15 cellular contexts compared by ENCODE assay signal in genomic region chr7:28107960-28108359, GRCh38.
DNase-seq lines count a peak whose midpoint lies in the region; ATAC-seq, FAIRE-seq and TF ChIP-seq lines count a peak whose summit lies in the region.
"Had no signal": no experiment of that assay in that cellular context is flagged by ENCODE, and none has a peak within 500 bp of the region (broad histone marks: within the 10 kb centered on the region; RNA-seq: fewer than 3 reads in every experiment).

No MANE protein-coding gene starts in this region.

- H3K4me1 Mint-ChIP-seq in activated T-helper 17 cell treated with anti-CD3 and anti-CD28 coated beads, Interleukin-2, amount 50 U/mL, for 72 hours: peaks cover 13% of the 10 kb centered on the region
- H3K4me1 Mint-ChIP-seq: neural crest cell had no signal

- H3K4me2 ChIP-seq in A549: peak overlapping the region; percentile 35; the same call in 2 of the 3 replicates

- no peaks in the 10 kb centered on the region for H3K9me3 Mint-ChIP-seq in activated T-helper 17 cell treated with anti-CD3 and anti-CD28 coated beads, Interleukin-2, amount 50 U/mL, for 72 hours
- H3K9me3 Mint-ChIP-seq: activated naive CD4-positive, alpha-beta T cell treated with anti-CD3 and anti-CD28 coated beads, Interleukin-2, amount 50 U/mL, for 24 hours; neural crest cell had no signal

- WGBS in A549 (ENCODE audit: missing lambda C conversion rate): 51% methylated on average over 3 of the region's 3 CpGs

- POLR2A ChIA-PET in A549 (lab: Yijun Ruan, JAX): no interaction called here

- no peak for TF ChIP-seq EP300 in A549 (IDR thresholded peaks at IDR 0.05)

- peak in 1 of 2 experiments; percentile 47; a peak in 2 of 6 replicates for ATAC-seq in A549
- no peak for ATAC-seq in stimulated activated naive CD8-positive, alpha-beta T cell treated with anti-CD3 and anti-CD28 coated beads, Interleukin-15, Interleukin-2, amounts not matched to agents 100 U/mL and 50 U/mL, for 24 hours
- ATAC-seq in activated T-helper 17 cell treated with anti-CD3 and anti-CD28 coated beads, Interleukin-2, amount 50 U/mL, for 72 hours (replicated peaks): no peak
- ATAC-seq: lower lobe of right lung had no signal

- no peaks in the 10 kb centered on the region for H3K36me3 ChIP-seq in bronchial epithelial cell (ENCODE audit: control insufficient read depth, insufficient read depth, low read length)
- H3K36me3 ChIP-seq: lower lobe of right lung, stomach had no signal

- H3K9me3 ChIP-seq in A549: no peaks in the 10 kb centered on the region
- H3K9me3 ChIP-seq: lower lobe of right lung, stomach had no signal

- TF ChIP-seq RAD21 in A549 (conservative IDR thresholded peaks at IDR 0.05 in 1 of 2, IDR thresholded peaks at IDR 0.05 in 1 of 2): no peak

- H3K36me3 Mint-ChIP-seq in activated T-helper 17 cell treated with anti-CD3 and anti-CD28 coated beads, Interleukin-2, amount 50 U/mL, for 72 hours (ENCODE audit: low read depth): no peaks in the 10 kb centered on the region

- H3K27me3 ChIP-seq in bronchial epithelial cell (ENCODE audit: control insufficient read depth, insufficient read depth, low read length): no peaks in the 10 kb centered on the region
- H3K27me3 ChIP-seq: stomach had no signal

- CTCF ChIA-PET in A549 (lab: Yijun Ruan, JAX): interaction anchor here (0.9 to 1.6 kb wide), 4 partner anchors 11 to 14 kb away, joined by 3 to 6 read pairs (median 4); no protein-coding TSS in a partner anchor

- no peak overlapping the region for H3K27ac Mint-ChIP-seq in activated T-helper 17 cell treated with anti-CD3 and anti-CD28 coated beads, Interleukin-2, amount 50 U/mL, for 72 hours
- H3K27ac Mint-ChIP-seq: activated naive CD4-positive, alpha-beta T cell treated with anti-CD3 and anti-CD28 coated beads, Interleukin-2, amount 50 U/mL, for 24 hours had no signal

- H3K27ac ChIP-seq in A549: no peak overlapping the region
- H3K27ac ChIP-seq: lower lobe of right lung had no signal

- H3K4me1 ChIP-seq in A549: peaks cover 23% of the 10 kb centered on the region
- H3K4me1 ChIP-seq: lower lobe of right lung had no signal

- no peak for FAIRE-seq in A549 (lab: Jason Lieb, UNC)
- no peak for FAIRE-seq in bronchial epithelial cell (lab: Jason Lieb, UNC)
- FAIRE-seq: small intestine had no signal

- TF ChIP-seq CTCF in A549 (IDR thresholded peaks at IDR 0.05) (no peak), bronchial epithelial cell (IDR thresholded peaks at IDR 0.05; ENCODE audit: insufficient read depth, low read length, severe bottlenecking) (no peak)

- DNase-seq in A549 (ENCODE audit: low read depth in 1 of 2, low spot score in 1 of 2): no peak
- DNase-seq in LoVo (ENCODE audit: low spot score): peak; percentile 38
- DNase-seq in bronchial epithelial cell (ENCODE audit: low read depth): peak; percentile 52
- peak; percentile 67 for DNase-seq in kidney tubule cell (ENCODE audit: low spot score)
- DNase-seq in stimulated activated CD4-positive, alpha-beta T cell treated with anti-CD3 and anti-CD28 coated beads, Interleukin-2, amount 100 ng/mL, for 48 hours: no peak
- DNase-seq in stimulated activated naive CD8-positive, alpha-beta T cell treated with anti-CD3 and anti-CD28 coated beads, Interleukin-15, Interleukin-2, amounts not matched to agents 100 U/mL and 50 U/mL, for 24 hours: no peak
- DNase-seq in SHP77 (lab: John Stamatoyannopoulos, UW): no peak
- DNase-seq: activated CD8-positive, alpha-beta memory T cell treated with anti-CD3 and anti-CD28 coated beads, Interleukin-2, amount 50 U/mL, for 4 hours; lower lobe of right lung; NCI-H2171 treated with DMSO at 0.1 percent for 48 hours; small intestine; stomach had no signal

- no peaks in the 10 kb centered on the region for H3K27me3 Mint-ChIP-seq in activated T-helper 17 cell treated with anti-CD3 and anti-CD28 coated beads, Interleukin-2, amount 50 U/mL, for 72 hours
- H3K27me3 Mint-ChIP-seq: activated naive CD4-positive, alpha-beta T cell treated with anti-CD3 and anti-CD28 coated beads, Interleukin-2, amount 50 U/mL, for 24 hours had no signal

- TF ChIP-seq POLR2A in A549 (IDR thresholded peaks at IDR 0.05; ENCODE audit: low read length): no peak

- no peak overlapping the region for H3K4me3 Mint-ChIP-seq in activated T-helper 17 cell treated with anti-CD3 and anti-CD28 coated beads, Interleukin-2, amount 50 U/mL, for 72 hours
- H3K4me3 Mint-ChIP-seq: activated naive CD4-positive, alpha-beta T cell treated with anti-CD3 and anti-CD28 coated beads, Interleukin-2, amount 50 U/mL, for 24 hours; neural crest cell had no signal

- no peak overlapping the region for H3K4me3 ChIP-seq in A549
- H3K4me3 ChIP-seq in bronchial epithelial cell (ENCODE audit: low read depth, low read length): no peak overlapping the region
- H3K4me3 ChIP-seq: lower lobe of right lung, stomach had no signal

TF ChIP-seq in A549, 52 proteins besides CTCF, POLR2A, EP300 and RAD21:
- TF ChIP-seq ZNF302 (CRISPR knock-in tag; IDR thresholded peaks at IDR 0.05) (no peak), JUNB (IDR thresholded peaks at IDR 0.05) (no peak), MYC (IDR thresholded peaks at IDR 0.05; ENCODE audit: borderline replicate concordance, low read length) (no peak), BHLHE40 (IDR thresholded peaks at IDR 0.05; ENCODE audit: low read depth, low read length) (no peak), NR3C1 (IDR thresholded peaks at IDR 0.05) (no peak), HMGXB4 (CRISPR knock-in tag; IDR thresholded peaks at IDR 0.05; ENCODE audit: borderline replicate concordance) (no peak), CHD4 (IDR thresholded peaks at IDR 0.05; ENCODE audit: borderline replicate concordance) (no peak), MAFK (IDR thresholded peaks at IDR 0.05; ENCODE audit: partially characterized antibody) (no peak), POLR2AphosphoS2 (conservative IDR thresholded peaks at IDR 0.05; ENCODE audit: low read length) (no peak), RNF2 (IDR thresholded peaks at IDR 0.05; ENCODE audit: borderline replicate concordance, low read depth) (no peak), EHF (CRISPR knock-in tag; IDR thresholded peaks at IDR 0.05) (no peak), HEYL (CRISPR knock-in tag; IDR thresholded peaks at IDR 0.05) (no peak), RCOR1 (IDR thresholded peaks at IDR 0.05; ENCODE audit: low read depth, low read length) (no peak)
- TF ChIP-seq, protein P1, sequence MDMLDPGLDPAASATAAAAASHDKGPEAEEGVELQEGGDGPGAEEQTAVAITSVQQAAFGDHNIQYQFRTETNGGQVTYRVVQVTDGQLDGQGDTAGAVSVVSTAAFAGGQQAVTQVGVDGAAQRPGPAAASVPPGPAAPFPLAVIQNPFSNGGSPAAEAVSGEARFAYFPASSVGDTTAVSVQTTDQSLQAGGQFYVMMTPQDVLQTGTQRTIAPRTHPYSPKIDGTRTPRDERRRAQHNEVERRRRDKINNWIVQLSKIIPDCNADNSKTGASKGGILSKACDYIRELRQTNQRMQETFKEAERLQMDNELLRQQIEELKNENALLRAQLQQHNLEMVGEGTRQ (IDR thresholded peaks at IDR 0.05): no peak
- TF ChIP-seq, protein P2, sequence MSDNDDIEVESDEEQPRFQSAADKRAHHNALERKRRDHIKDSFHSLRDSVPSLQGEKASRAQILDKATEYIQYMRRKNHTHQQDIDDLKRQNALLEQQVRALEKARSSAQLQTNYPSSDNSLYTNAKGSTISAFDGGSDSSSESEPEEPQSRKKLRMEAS (IDR thresholded peaks at IDR 0.05): no peak

Comparison
In these comparisons a context has a peak if more than half of its experiments do, and no peak if none do; other contexts are left out.
1. DNase-seq: peak in LoVo (single experiment), bronchial epithelial cell (single experiment) and kidney tubule cell (single experiment); none in A549 (0 of 2), stimulated activated CD4-positive, alpha-beta T cell treated with anti-CD3 and anti-CD28 coated beads, Interleukin-2, amount 100 ng/mL, for 48 hours (0 of 2), stimulated activated naive CD8-positive, alpha-beta T cell treated with anti-CD3 and anti-CD28 coated beads, Interleukin-15, Interleukin-2, amounts not matched to agents 100 U/mL and 50 U/mL, for 24 hours (single experiment) and SHP77 (0 of 2).